ENCODE assay signal across 10 cellular contexts in the genomic region with DNA sequence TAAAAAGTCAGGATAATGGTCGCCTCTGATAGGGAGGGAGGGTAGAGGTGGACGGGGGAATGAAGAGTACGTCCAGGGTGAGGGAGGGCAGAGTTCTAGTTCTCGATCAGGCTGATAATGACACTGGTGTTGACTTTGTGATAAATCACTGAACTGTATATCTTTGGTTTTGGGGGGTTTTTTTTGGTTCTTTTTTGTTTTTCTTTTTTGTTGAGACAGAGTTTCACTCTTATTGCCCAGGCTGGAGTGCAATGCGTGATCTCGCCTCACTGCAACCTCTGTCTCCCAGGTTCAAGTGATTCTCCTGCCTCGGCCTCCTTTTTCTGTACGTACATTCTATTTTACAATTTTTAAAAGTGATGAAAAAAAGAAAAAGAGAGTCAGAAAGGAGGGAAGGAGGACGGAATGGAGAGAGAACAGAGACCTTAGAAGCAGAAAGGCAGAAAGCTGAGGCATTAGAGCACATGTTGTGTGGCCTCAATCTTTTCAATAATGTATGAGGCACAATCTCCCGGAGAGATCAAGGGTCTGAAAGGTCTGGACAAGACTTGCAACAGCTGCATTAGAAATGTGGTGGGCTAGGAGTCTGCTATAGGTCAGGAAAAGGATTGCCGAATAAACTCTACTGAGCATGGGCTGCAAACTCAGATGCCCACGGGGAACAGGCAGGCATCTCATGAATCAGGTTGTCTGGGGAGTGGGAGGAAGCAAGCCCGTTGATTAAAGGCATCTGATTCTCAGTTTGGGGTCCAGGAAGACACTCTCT.
DNase-seq lines count a peak whose midpoint lies in the region; ATAC-seq lines count a peak whose summit lies in the region.
"Had no signal": no experiment of that assay in that cellular context is flagged by ENCODE, and none has a peak within 500 bp of the region (broad histone marks: within the 10 kb centered on the region; RNA-seq: fewer than 3 reads in every experiment).

No MANE protein-coding gene starts in this region.

- H3K27me3 Mint-ChIP-seq in activated CD4-positive, alpha-beta T cell treated with anti-CD3 and anti-CD28 coated beads, Interleukin-2, amount 10 ng/mL, durations not matched to agents 24 days and 14 days: no peaks in the 10 kb centered on the region
- H3K27me3 Mint-ChIP-seq in activated CD4-positive, alpha-beta memory T cell treated with anti-CD3 and anti-CD28 coated beads, Interleukin-2, amount 10 ng/mL, durations not matched to agents 7 days and 5 days: no peaks in the 10 kb centered on the region
- no peaks in the 10 kb centered on the region for H3K27me3 Mint-ChIP-seq in stimulated activated naive B cell treated with anti-CD40 and anti-IgM and Interleukin-4, amounts not matched to agents 10 μg/mL and 1 μg/mL and 100 μg/mL, for 72 hours

- H3K4me1 Mint-ChIP-seq in activated CD4-positive, alpha-beta T cell treated with anti-CD3 and anti-CD28 coated beads, Interleukin-2, amount 10 ng/mL, durations not matched to agents 24 days and 14 days: peaks cover 49% of the 10 kb centered on the region
- peaks cover 34% of the 10 kb centered on the region for H3K4me1 Mint-ChIP-seq in activated CD4-positive, alpha-beta memory T cell treated with anti-CD3 and anti-CD28 coated beads, Interleukin-2, amount 10 ng/mL, durations not matched to agents 7 days and 5 days
- H3K4me1 Mint-ChIP-seq in stimulated activated naive B cell treated with anti-CD40 and anti-IgM and Interleukin-4, amounts not matched to agents 10 μg/mL and 1 μg/mL and 100 μg/mL, for 72 hours: peaks cover 44 to 54% of the 10 kb centered on the region in 2 donors

- no peak for DNase-seq in activated CD4-positive, alpha-beta T cell treated with anti-CD3 and anti-CD28 coated beads, Interleukin-2, amount 10 ng/mL, durations not matched to agents 24 days and 14 days
- no peak for DNase-seq in activated CD4-positive, alpha-beta T cell treated with anti-CD3 and anti-CD28 coated beads, Interleukin-2, amount 50 U/mL, for 4 hours
- DNase-seq in activated CD4-positive, alpha-beta memory T cell treated with anti-CD3 and anti-CD28 coated beads, Interleukin-2, amount 10 ng/mL, durations not matched to agents 7 days and 5 days: no peak
- peak; percentile 32 for DNase-seq in left lobe of liver (ENCODE audit: low spot score)
- DNase-seq in stimulated activated naive B cell treated with anti-CD40 and anti-IgM and Interleukin-4, amounts not matched to agents 10 μg/mL and 1 μg/mL and 100 μg/mL, for 72 hours: no peak
- no peak for DNase-seq in NCI-H146 (lab: John Stamatoyannopoulos, UW)
- DNase-seq: mammary epithelial cell, NCI-H1930 had no signal

- intact Hi-C loops in activated CD4-positive, alpha-beta T cell treated with anti-CD3 and anti-CD28 coated beads, Interleukin-2, amount 10 ng/mL, durations not matched to agents 24 days and 14 days (cut with micrococcal nuclease): no loop called here

- CTCF ChIA-PET in activated CD4-positive, alpha-beta memory T cell treated with anti-CD3 and anti-CD28 coated beads, Interleukin-2, amount 10 ng/mL, durations not matched to agents 7 days and 5 days (lab: Charles Lee): interaction anchor here (1.0 to 1.5 kb wide), 2 partner anchors 25 to 130 kb away, joined by 3 to 5 read pairs; no protein-coding TSS in a partner anchor

- peak overlapping the region; percentile 96 for H3K27ac Mint-ChIP-seq in activated CD4-positive, alpha-beta T cell treated with anti-CD3 and anti-CD28 coated beads, Interleukin-2, amount 10 ng/mL, durations not matched to agents 24 days and 14 days
- peak overlapping the region; percentile 73 for H3K27ac Mint-ChIP-seq in activated CD4-positive, alpha-beta memory T cell treated with anti-CD3 and anti-CD28 coated beads, Interleukin-2, amount 10 ng/mL, durations not matched to agents 7 days and 5 days
- peak overlapping the region; percentile 93 for H3K27ac Mint-ChIP-seq in stimulated activated naive B cell treated with anti-CD40 and anti-IgM and Interleukin-4, amounts not matched to agents 10 μg/mL and 1 μg/mL and 100 μg/mL, for 72 hours

- H3K36me3 Mint-ChIP-seq in activated CD4-positive, alpha-beta T cell treated with anti-CD3 and anti-CD28 coated beads, Interleukin-2, amount 10 ng/mL, durations not matched to agents 24 days and 14 days (ENCODE audit: low read depth): peaks cover 7% of the 10 kb centered on the region
- no peaks in the 10 kb centered on the region for H3K36me3 Mint-ChIP-seq in activated CD4-positive, alpha-beta memory T cell treated with anti-CD3 and anti-CD28 coated beads, Interleukin-2, amount 10 ng/mL, durations not matched to agents 7 days and 5 days (ENCODE audit: low read depth)
- H3K36me3 Mint-ChIP-seq in stimulated activated naive B cell treated with anti-CD40 and anti-IgM and Interleukin-4, amounts not matched to agents 10 μg/mL and 1 μg/mL and 100 μg/mL, for 72 hours: peaks cover 6% of the 10 kb centered on the region in 2 donors

- ATAC-seq in left lobe of liver (no peak), HG03571 (IDR thresholded peaks at IDR 0.05; ENCODE audit: unreplicated experiment) (no peak), GM21825 (IDR thresholded peaks at IDR 0.05; ENCODE audit: unreplicated experiment) (no peak)
- peak; percentile 4 to 20 for ATAC-seq in stimulated activated naive B cell treated with anti-CD40 and anti-IgM and Interleukin-4, amounts not matched to agents 10 μg/mL and 1 μg/mL and 100 μg/mL, for 72 hours (replicated peaks)

- H3K9me3 Mint-ChIP-seq in activated CD4-positive, alpha-beta T cell treated with anti-CD3 and anti-CD28 coated beads, Interleukin-2, amount 10 ng/mL, durations not matched to agents 24 days and 14 days: peaks cover 9% of the 10 kb centered on the region
- peaks cover 9% of the 10 kb centered on the region for H3K9me3 Mint-ChIP-seq in activated CD4-positive, alpha-beta memory T cell treated with anti-CD3 and anti-CD28 coated beads, Interleukin-2, amount 10 ng/mL, durations not matched to agents 7 days and 5 days
- H3K9me3 Mint-ChIP-seq in stimulated activated naive B cell treated with anti-CD40 and anti-IgM and Interleukin-4, amounts not matched to agents 10 μg/mL and 1 μg/mL and 100 μg/mL, for 72 hours: peaks cover 5 to 7% of the 10 kb centered on the region in 2 donors

- no peak overlapping the region for H3K4me3 Mint-ChIP-seq in activated CD4-positive, alpha-beta T cell treated with anti-CD3 and anti-CD28 coated beads, Interleukin-2, amount 10 ng/mL, durations not matched to agents 24 days and 14 days
- no peak overlapping the region for H3K4me3 Mint-ChIP-seq in activated CD4-positive, alpha-beta memory T cell treated with anti-CD3 and anti-CD28 coated beads, Interleukin-2, amount 10 ng/mL, durations not matched to agents 7 days and 5 days
- H3K4me3 Mint-ChIP-seq in stimulated activated naive B cell treated with anti-CD40 and anti-IgM and Interleukin-4, amounts not matched to agents 10 μg/mL and 1 μg/mL and 100 μg/mL, for 72 hours: peak overlapping the region; percentile 4 to 9

- POLR2A ChIA-PET in activated CD4-positive, alpha-beta memory T cell treated with anti-CD3 and anti-CD28 coated beads, Interleukin-2, amount 10 ng/mL, durations not matched to agents 7 days and 5 days (lab: Charles Lee): interaction anchor here (1.0 to 3.5 kb wide), 5 partner anchors 9 to 28 kb away, joined by 3 to 15 read pairs (median 4); no protein-coding TSS in a partner anchor

Comparison
In these comparisons a context has a peak if more than half of its experiments do, and no peak if none do; other contexts are left out.
1. H3K4me3 Mint-ChIP-seq: peak in stimulated activated naive B cell treated with anti-CD40 and anti-IgM and Interleukin-4, amounts not matched to agents 10 μg/mL and 1 μg/mL and 100 μg/mL, for 72 hours (2 of 2); none in activated CD4-positive, alpha-beta T cell treated with anti-CD3 and anti-CD28 coated beads, Interleukin-2, amount 10 ng/mL, durations not matched to agents 24 days and 14 days (single experiment) and activated CD4-positive, alpha-beta memory T cell treated with anti-CD3 and anti-CD28 coated beads, Interleukin-2, amount 10 ng/mL, durations not matched to agents 7 days and 5 days (single experiment).
2. ATAC-seq: peak in stimulated activated naive B cell treated with anti-CD40 and anti-IgM and Interleukin-4, amounts not matched to agents 10 μg/mL and 1 μg/mL and 100 μg/mL, for 72 hours (2 of 2); none in left lobe of liver (single experiment), HG03571 (single experiment) and GM21825 (single experiment).
3. Peak in every context shown above with its lines, with median percentiles within 50 percentile points of each other: H3K27ac Mint-ChIP-seq.